In the genomic region with DNA sequence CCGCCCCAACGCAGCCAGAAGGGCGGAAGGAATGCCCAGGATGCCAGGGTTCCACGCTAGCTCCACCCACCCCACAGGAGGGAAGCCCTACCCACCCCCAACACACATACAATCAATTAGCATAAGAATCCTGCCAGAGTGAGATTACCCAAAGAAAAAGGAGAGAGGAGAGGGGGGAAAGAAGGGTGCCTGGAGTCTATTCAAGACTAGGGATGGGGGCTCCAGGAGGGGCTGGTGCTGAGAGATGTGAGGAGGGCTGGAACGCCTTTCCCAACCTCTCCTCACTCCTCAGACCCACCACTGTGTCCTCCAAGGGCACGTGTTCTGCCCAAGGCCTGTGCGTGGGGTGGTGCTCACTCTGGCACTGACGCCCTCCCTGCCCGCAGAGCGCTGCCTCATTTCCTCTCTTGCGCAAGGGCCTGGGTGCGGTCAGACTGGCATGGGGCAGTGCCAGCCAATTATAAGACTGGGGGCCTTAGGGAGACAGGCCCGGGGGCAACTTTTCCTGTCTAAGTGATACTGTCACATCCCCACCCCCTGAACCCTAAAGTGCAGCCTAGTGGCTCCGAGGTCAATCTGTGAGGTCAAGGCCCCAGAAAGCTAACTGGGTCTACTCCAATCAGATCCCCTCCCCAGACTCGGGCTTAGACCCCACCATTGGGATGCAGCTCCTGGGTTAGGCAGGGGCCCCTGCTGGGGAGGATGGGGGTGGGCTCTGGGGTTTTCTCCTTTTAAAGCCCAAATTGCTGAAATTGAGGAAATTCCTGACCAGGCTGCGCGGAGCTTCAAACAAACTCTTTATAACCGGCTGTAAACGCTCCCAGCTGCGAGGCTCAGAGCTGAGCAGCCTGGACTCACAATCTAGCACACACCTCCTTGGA, we compare ENCODE assay signal across 9 cellular contexts. TPM values are rescaled to one million over a fixed set of nuclear protein-coding genes. Genes with fewer than 3 reads are reported as not detected.
A peak's percentile ranks its signal among the peaks of the same experiment; 100 is the strongest.
DNase-seq lines count a peak whose midpoint lies in the region; ATAC-seq, FAIRE-seq and TF ChIP-seq lines count a peak whose summit lies in the region.
"Had no signal": no experiment of that assay in that cellular context is flagged by ENCODE, and none has a peak within 500 bp of the region (broad histone marks: within the 10 kb centered on the region; RNA-seq: fewer than 3 reads in every experiment).

No MANE protein-coding gene starts in this region.

- H3K4me3 Mint-ChIP-seq in activated naive CD4-positive, alpha-beta T cell treated with anti-CD3 and anti-CD28 coated beads, Interleukin-2, amount 10 ng/mL, durations not matched to agents 7 days and 5 days: peak overlapping the region; percentile 99

- peak overlapping the region; percentile 71 for H3K4me3 ChIP-seq in iPS-20b (ENCODE audit: low read length)
- peak overlapping the region; percentile 45 to 88 for H3K4me3 ChIP-seq in stomach smooth muscle (ENCODE audit: low read length in 2 of 2)

- no peak for FAIRE-seq in GM12892 (lab: Jason Lieb, UNC)

- H3K9me3 ChIP-seq in iPS-20b (ENCODE audit: insufficient read depth, low read depth, low read length) (no peaks in the 10 kb centered on the region), stomach smooth muscle (ENCODE audit: control insufficient read depth in 2 of 2, low read length in 2 of 2) (no peaks in the 10 kb centered on the region)

- no peak for TF ChIP-seq POLR2A in GM12892 (IDR thresholded peaks at IDR 0.05; ENCODE audit: low read depth, low read length)

- H3K27me3 ChIP-seq in iPS-20b (ENCODE audit: insufficient read depth, low read length): peaks cover 32% of the 10 kb centered on the region
- H3K27me3 ChIP-seq in stomach smooth muscle (ENCODE audit: control insufficient read depth in 1 of 2, insufficient read depth in 2 of 2, low read length in 2 of 2): no peaks in the 10 kb centered on the region

- no peaks in the 10 kb centered on the region for H3K27me3 Mint-ChIP-seq in activated naive CD4-positive, alpha-beta T cell treated with anti-CD3 and anti-CD28 coated beads, Interleukin-2, amount 10 ng/mL, durations not matched to agents 7 days and 5 days

- H3K4me1 Mint-ChIP-seq in activated naive CD4-positive, alpha-beta T cell treated with anti-CD3 and anti-CD28 coated beads, Interleukin-2, amount 10 ng/mL, durations not matched to agents 7 days and 5 days: peaks cover 75% of the 10 kb centered on the region

- H3K4me1 ChIP-seq in iPS-20b (ENCODE audit: insufficient read depth, low read length): peaks cover 50% of the 10 kb centered on the region
- peaks cover 63% of the 10 kb centered on the region for H3K4me1 ChIP-seq in stomach smooth muscle (ENCODE audit: control insufficient read depth, insufficient read depth, low read length)

- peak overlapping the region; percentile 61; the same call in 1 of the 2 replicates for H3K9ac ChIP-seq in iPS-20b (ENCODE audit: low read depth, low read length)
- peak overlapping the region; percentile 60 to 64 for H3K9ac ChIP-seq in stomach smooth muscle (ENCODE audit: low read length in 2 of 2)

- CTCF ChIA-PET in activated naive CD4-positive, alpha-beta T cell treated with anti-CD3 and anti-CD28 coated beads, Interleukin-2, amount 10 ng/mL, durations not matched to agents 7 days and 5 days (lab: Charles Lee): interaction anchor here (1.1 to 13.8 kb wide), 5 partner anchors 39 to 106 kb away, joined by 4 to 250 read pairs (median 148); a partner anchor contains a TSS

- peaks cover 30% of the 10 kb centered on the region for H3K36me3 ChIP-seq in iPS-20b (ENCODE audit: insufficient read depth, low read depth, low read length)
- peaks cover 29% of the 10 kb centered on the region in 2 donors for H3K36me3 ChIP-seq in stomach smooth muscle (ENCODE audit: control insufficient read depth in 2 of 2, insufficient read depth in 2 of 2, low read length in 2 of 2)

- H3K9me3 Mint-ChIP-seq in activated naive CD4-positive, alpha-beta T cell treated with anti-CD3 and anti-CD28 coated beads, Interleukin-2, amount 10 ng/mL, durations not matched to agents 7 days and 5 days: no peaks in the 10 kb centered on the region

- no peak for ATAC-seq in HG03571 (IDR thresholded peaks at IDR 0.05; ENCODE audit: unreplicated experiment)

- peak overlapping the region; percentile 85 for H3K27ac Mint-ChIP-seq in activated naive CD4-positive, alpha-beta T cell treated with anti-CD3 and anti-CD28 coated beads, Interleukin-2, amount 10 ng/mL, durations not matched to agents 7 days and 5 days

- peaks cover 56% of the 10 kb centered on the region for H3K36me3 Mint-ChIP-seq in activated naive CD4-positive, alpha-beta T cell treated with anti-CD3 and anti-CD28 coated beads, Interleukin-2, amount 10 ng/mL, durations not matched to agents 7 days and 5 days

- H3K27ac ChIP-seq in iPS-20b (ENCODE audit: low read length) (peak overlapping the region; percentile 73), stomach smooth muscle (ENCODE audit: low read length) (peak overlapping the region; percentile 99)

- peak; percentile 55 for DNase-seq in activated T-cell treated with anti-CD3 and anti-CD28 coated beads for 48 hours (ENCODE audit: low read depth)
- DNase-seq in activated T-cell treated with anti-CD3 and anti-CD28 coated beads for 4 hours: no peak
- DNase-seq in activated naive CD4-positive, alpha-beta T cell treated with anti-CD3 and anti-CD28 coated beads, Interleukin-2, amount 10 ng/mL, durations not matched to agents 7 days and 5 days: peak; percentile 47
- no peak for DNase-seq in NCI-H187 treated with DMSO at 0.1 percent for 48 hours (lab: John Stamatoyannopoulos, UW)
- no peak for DNase-seq in GM12892 (ENCODE audit: insufficient read length)
- DNase-seq: DND-41 had no signal

RNA-seq across cellular contexts. Expression of a gene that starts 10.2 kb away (rescaled TPM):
- polyA plus RNA-seq in GM12892 (2012; ENCODE audit: missing spikeins): 103 TPM

RNA-seq across cellular contexts. Expression of a gene that starts 14.7 kb away (rescaled TPM):
- 1.9 TPM for polyA plus RNA-seq in GM12892 (2012; ENCODE audit: missing spikeins)

RNA-seq across cellular contexts. Expression of a gene that starts 36.6 kb away (rescaled TPM):
- 14.2 TPM for polyA plus RNA-seq in GM12892 (2012; ENCODE audit: missing spikeins)

RNA-seq across cellular contexts. Expression of a gene that starts 36.8 kb away (rescaled TPM):
- 13.7 TPM for polyA plus RNA-seq in GM12892 (2012; ENCODE audit: missing spikeins)

RNA-seq across cellular contexts. Expression of a gene that starts 50.8 kb away (rescaled TPM):
- 12.5 TPM for polyA plus RNA-seq in GM12892 (2012; ENCODE audit: missing spikeins)

Comparison
In these comparisons a context has a peak if more than half of its experiments do, and no peak if none do; other contexts are left out.
1. DNase-seq: peak in activated T-cell treated with anti-CD3 and anti-CD28 coated beads for 48 hours (single experiment) and activated naive CD4-positive, alpha-beta T cell treated with anti-CD3 and anti-CD28 coated beads, Interleukin-2, amount 10 ng/mL, durations not matched to agents 7 days and 5 days (single experiment); none in activated T-cell treated with anti-CD3 and anti-CD28 coated beads for 4 hours (single experiment), NCI-H187 treated with DMSO at 0.1 percent for 48 hours (single experiment) and GM12892 (single experiment).